ENCODE assay signal across 1 cellular context in genomic region chr12:6066651-6067050, GRCh38.
TF ChIP-seq lines count a peak whose summit lies in the region.

No MANE protein-coding gene starts in this region.

TF ChIP-seq in H1, 55 proteins besides CTCF, POLR2A, EP300 and RAD21:
- TF ChIP-seq BRCA1 (IDR thresholded peaks at IDR 0.05; ENCODE audit: low read depth, low read length) (no peak), RXRA (IDR thresholded peaks at IDR 0.05; ENCODE audit: insufficient read depth, low read depth, low read length) (no peak), RFX5 (IDR thresholded peaks at IDR 0.05; ENCODE audit: borderline replicate concordance, low read depth, low read length) (no peak), FOSL1 (IDR thresholded peaks at IDR 0.05; ENCODE audit: insufficient read depth, low read depth, low read length) (no peak), E2F6 (IDR thresholded peaks at IDR 0.05) (no peak), SIX5 (IDR thresholded peaks at IDR 0.05; ENCODE audit: low read depth, low read length) (no peak), POU5F1 (IDR thresholded peaks at IDR 0.05; ENCODE audit: low read depth, low read length) (no peak), SP2 (IDR thresholded peaks at IDR 0.05; ENCODE audit: low read length) (no peak), SP4 (IDR thresholded peaks at IDR 0.05; ENCODE audit: low read length) (no peak), PHF8 (conservative IDR thresholded peaks at IDR 0.05; ENCODE audit: low read depth, low read length) (no peak), NRF1 (IDR thresholded peaks at IDR 0.05; ENCODE audit: low read depth, low read length) (no peak), CHD1 (IDR thresholded peaks at IDR 0.05; ENCODE audit: low read depth, low read length) (no peak), TBP (IDR thresholded peaks at IDR 0.05; ENCODE audit: low read depth, low read length) (no peak), CBX5 (IDR thresholded peaks at IDR 0.05; ENCODE audit: low read depth, low read length) (no peak), ASH2L (IDR thresholded peaks at IDR 0.05; ENCODE audit: low read length) (no peak), TAF1 (IDR thresholded peaks at IDR 0.05; ENCODE audit: low read depth, low read length) (no peak), CHD2 (IDR thresholded peaks at IDR 0.05; ENCODE audit: low read length) (no peak), NANOG (IDR thresholded peaks at IDR 0.05; ENCODE audit: insufficient read depth, low read depth, low read length, poor library complexity, severe bottlenecking) (no peak), TEAD4 (IDR thresholded peaks at IDR 0.05; ENCODE audit: low read depth, low read length) (no peak)
- TF ChIP-seq, protein P1, sequence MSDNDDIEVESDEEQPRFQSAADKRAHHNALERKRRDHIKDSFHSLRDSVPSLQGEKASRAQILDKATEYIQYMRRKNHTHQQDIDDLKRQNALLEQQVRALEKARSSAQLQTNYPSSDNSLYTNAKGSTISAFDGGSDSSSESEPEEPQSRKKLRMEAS (IDR thresholded peaks at IDR 0.05) = no peak
